Comparison of ENCODE assay signal across 8 cellular contexts in the genomic region with DNA sequence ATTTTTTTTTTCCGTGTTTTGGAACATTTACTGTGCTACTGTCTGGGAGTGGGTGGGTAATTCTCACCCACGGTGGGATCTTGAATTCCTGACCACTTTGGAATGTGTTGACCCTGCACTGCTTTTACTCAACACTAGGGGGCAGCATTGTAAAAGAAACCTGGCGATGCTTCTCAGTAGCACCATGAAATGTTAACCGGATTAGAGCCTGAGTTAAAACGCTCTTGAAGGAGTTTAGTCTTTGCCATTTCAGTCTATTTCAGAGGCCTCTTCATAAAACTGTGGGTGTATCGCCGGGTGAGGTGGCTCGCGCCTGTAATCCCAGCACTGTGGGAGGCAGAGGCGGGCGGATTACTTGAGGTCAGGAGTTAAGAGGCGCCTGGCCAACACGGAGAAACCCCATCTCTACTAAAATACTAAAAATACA.
DNase-seq lines count a peak whose midpoint lies in the region; ATAC-seq and TF ChIP-seq lines count a peak whose summit lies in the region.

No MANE protein-coding gene starts in this region.

- H3K4me3 ChIP-seq in fibroblast of the aortic adventitia (ENCODE audit: low read depth, low read length) (no peak overlapping the region), neutrophil (ENCODE audit: low read depth in 1 of 2, low read length in 1 of 2) (no peak overlapping the region)

- peaks cover 5% of the 10 kb centered on the region for H3K4me1 Mint-ChIP-seq in activated T-helper 17 cell treated with anti-CD3 and anti-CD28 coated beads, Interleukin-2, amount 50 U/mL, for 72 hours
- H3K4me1 Mint-ChIP-seq in type B pancreatic cell (ENCODE audit: unreplicated experiment) = peaks cover 4% of the 10 kb centered on the region

- no peaks in the 10 kb centered on the region for H3K36me3 ChIP-seq in neutrophil

- no peaks in the 10 kb centered on the region for H3K4me1 ChIP-seq in neutrophil (ENCODE audit: control insufficient read depth in 1 of 2, insufficient read depth in 1 of 2, low read depth in 1 of 2, low read length in 1 of 2)

- ATAC-seq in activated T-helper 17 cell treated with anti-CD3 and anti-CD28 coated beads, Interleukin-2, amount 50 U/mL, for 72 hours (replicated peaks) = peak; percentile 74
- ATAC-seq in GM18519 (IDR thresholded peaks at IDR 0.05; ENCODE audit: low FRiP score, unreplicated experiment) = no peak

- no peaks in the 10 kb centered on the region for H3K9me3 Mint-ChIP-seq in activated T-helper 17 cell treated with anti-CD3 and anti-CD28 coated beads, Interleukin-2, amount 50 U/mL, for 72 hours
- H3K9me3 Mint-ChIP-seq in type B pancreatic cell = no peaks in the 10 kb centered on the region

- no peak overlapping the region for H3K27ac ChIP-seq in neutrophil

- peaks cover 39% of the 10 kb centered on the region for H3K27me3 ChIP-seq in neutrophil

- H3K4me3 Mint-ChIP-seq in activated T-helper 17 cell treated with anti-CD3 and anti-CD28 coated beads, Interleukin-2, amount 50 U/mL, for 72 hours = no peak overlapping the region
- H3K4me3 Mint-ChIP-seq in type B pancreatic cell = no peak overlapping the region

- H3K27ac Mint-ChIP-seq in activated T-helper 17 cell treated with anti-CD3 and anti-CD28 coated beads, Interleukin-2, amount 50 U/mL, for 72 hours = no peak overlapping the region
- peak overlapping the region; percentile 7 for H3K27ac Mint-ChIP-seq in type B pancreatic cell

- no peaks in the 10 kb centered on the region for H3K36me3 Mint-ChIP-seq in activated T-helper 17 cell treated with anti-CD3 and anti-CD28 coated beads, Interleukin-2, amount 50 U/mL, for 72 hours (ENCODE audit: low read depth)
- H3K36me3 Mint-ChIP-seq in type B pancreatic cell = no peaks in the 10 kb centered on the region

- peak; percentile 13 for TF ChIP-seq CTCF in GM12801 (IDR thresholded peaks at IDR 0.05; ENCODE audit: extremely low read depth, insufficient read length)
- peak; percentile 90 for TF ChIP-seq CTCF in fibroblast of the aortic adventitia (IDR thresholded peaks at IDR 0.05; ENCODE audit: insufficient read depth, low read length)
- TF ChIP-seq CTCF in neutrophil (IDR thresholded peaks at IDR 0.05) = peak; percentile 83
- TF ChIP-seq CTCF in type B pancreatic cell (conservative IDR thresholded peaks at IDR 0.05) = peak; percentile 98

- peaks cover 12% of the 10 kb centered on the region for H3K27me3 Mint-ChIP-seq in activated T-helper 17 cell treated with anti-CD3 and anti-CD28 coated beads, Interleukin-2, amount 50 U/mL, for 72 hours
- H3K27me3 Mint-ChIP-seq in type B pancreatic cell = peaks cover 36% of the 10 kb centered on the region

- no peaks in the 10 kb centered on the region for H3K9me3 ChIP-seq in neutrophil

- DNase-seq in KG1 (lab: John Stamatoyannopoulos, UW) (peak; percentile 42), RPMI8226 (peak; percentile 73), fibroblast of the aortic adventitia (ENCODE audit: low read depth) (peak; percentile 81), type B pancreatic cell (ENCODE audit: extremely low spot score, unreplicated experiment) (no peak)

Comparison
In these comparisons a context has a peak if more than half of its experiments do, and no peak if none do; other contexts are left out.
1. CTCF ChIP-seq: peak in every context shown above with its lines; median percentile 98 in type B pancreatic cell; 90 in fibroblast of the aortic adventitia; 83 in neutrophil; 13 in GM12801.